ENCODE assay signal across 8 cellular contexts in genomic region chrX:132023896-132024386, GRCh38. TPM values are rescaled to one million over a fixed set of nuclear protein-coding genes. Genes with fewer than 3 reads are reported as not detected.
DNase-seq lines count a peak whose midpoint lies in the region; ATAC-seq, FAIRE-seq and TF ChIP-seq lines count a peak whose summit lies in the region.

No MANE protein-coding gene starts in this region.

- peak overlapping the region; percentile 82 to 98 (median 93) for H3K4me3 Mint-ChIP-seq in brain

- DNase-seq in A549 (ENCODE audit: low read depth in 1 of 2, low spot score in 1 of 2) (peak; percentile 2 to 12), T-helper 2 cell (peak in 4 of 5 experiments; percentile 11 to 74 (median 36)), left colon (peak in 1 of 2 donors; percentile 30), A172 (ENCODE audit: low spot score) (no peak)
- DNase-seq in stimulated activated CD4-positive, alpha-beta T cell treated with anti-CD3 and anti-CD28 coated beads, Interleukin-4, amount 100 ng/mL, for 48 hours (ENCODE audit: low read depth in 2 of 2): peak; percentile 42 to 50

- intact Hi-C loops in left colon (cut with DNase I, micrococcal nuclease): no loop called here

- no peaks in the 10 kb centered on the region for H3K36me3 Mint-ChIP-seq in brain

- H3K4me1 ChIP-seq in A549: peaks cover 6% of the 10 kb centered on the region; the same call in 1 of the 3 replicates

- no peak for TF ChIP-seq RAD21 in A549 (conservative IDR thresholded peaks at IDR 0.05 in 1 of 2, IDR thresholded peaks at IDR 0.05 in 1 of 2)

- no peaks in the 10 kb centered on the region for H3K9me3 ChIP-seq in A549

- H3K9me3 Mint-ChIP-seq in brain: no peaks in the 10 kb centered on the region

- 15% methylated on average over 16 of the region's 16 CpGs for WGBS in A549 (ENCODE audit: missing lambda C conversion rate)

- H3K27ac Mint-ChIP-seq in brain: peak overlapping the region in 4 of 5 experiments; percentile 80 to 95 (median 84)

- peak overlapping the region; percentile 64 to 82 for H3K27ac ChIP-seq in A549

- H3K4me3 ChIP-seq in A549: peak overlapping the region; percentile 55

- TF ChIP-seq EP300 in A549 (IDR thresholded peaks at IDR 0.05): no peak

- peaks cover 14% of the 10 kb centered on the region for H3K27me3 Mint-ChIP-seq in brain

- peaks cover 57% of the 10 kb centered on the region for H3K4me1 Mint-ChIP-seq in brain

- peak; percentile 19 to 41; a peak in 5 of 6 replicates for ATAC-seq in A549
- ATAC-seq in HG03196 (IDR thresholded peaks at IDR 0.05; ENCODE audit: unreplicated experiment): peak; percentile 50
- ATAC-seq in left colon: peak; percentile 36

- CTCF ChIA-PET in A549 (lab: Yijun Ruan, JAX): interaction anchor here (0.7 to 1.1 kb wide), 2 partner anchors 10 to 11 kb away, joined by 3 read pairs; no protein-coding TSS in a partner anchor

- POLR2A ChIA-PET in A549 (lab: Yijun Ruan, JAX): interaction anchor here (0.9 kb wide), 1 partner anchor 10 kb away, joined by 3 read pairs; no protein-coding TSS in a partner anchor

- TF ChIP-seq CTCF in A549 (IDR thresholded peaks at IDR 0.05) (no peak), brain (conservative IDR thresholded peaks at IDR 0.05) (no peak)

- peak overlapping the region; percentile 92 for H3K4me2 ChIP-seq in A549

- FAIRE-seq in A549 (lab: Jason Lieb, UNC): no peak

- TF ChIP-seq POLR2A in A549 (IDR thresholded peaks at IDR 0.05; ENCODE audit: low read length) (no peak), GM19099 (IDR thresholded peaks at IDR 0.05; ENCODE audit: extremely low read depth, insufficient read length, low read depth) (peak; percentile 43)

TF ChIP-seq in A549, 52 proteins besides CTCF, POLR2A, EP300 and RAD21:
- TF ChIP-seq JUN (IDR thresholded peaks at IDR 0.05) (no peak), CHD4 (IDR thresholded peaks at IDR 0.05; ENCODE audit: borderline replicate concordance) (no peak)
- TF ChIP-seq, protein P1, sequence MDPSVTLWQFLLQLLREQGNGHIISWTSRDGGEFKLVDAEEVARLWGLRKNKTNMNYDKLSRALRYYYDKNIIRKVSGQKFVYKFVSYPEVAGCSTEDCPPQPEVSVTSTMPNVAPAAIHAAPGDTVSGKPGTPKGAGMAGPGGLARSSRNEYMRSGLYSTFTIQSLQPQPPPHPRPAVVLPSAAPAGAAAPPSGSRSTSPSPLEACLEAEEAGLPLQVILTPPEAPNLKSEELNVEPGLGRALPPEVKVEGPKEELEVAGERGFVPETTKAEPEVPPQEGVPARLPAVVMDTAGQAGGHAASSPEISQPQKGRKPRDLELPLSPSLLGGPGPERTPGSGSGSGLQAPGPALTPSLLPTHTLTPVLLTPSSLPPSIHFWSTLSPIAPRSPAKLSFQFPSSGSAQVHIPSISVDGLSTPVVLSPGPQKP (IDR thresholded peaks at IDR 0.05; ENCODE audit: low read depth, low read length): no peak

RNA-seq across cellular contexts. Expression of gene STK26, which starts 0.8 kb away (rescaled TPM):
- 16.8 and 23.9 TPM in 2 replicates for polyA plus RNA-seq in A549 (2011; rRNA removed)
- polyA plus RNA-seq in A549 (2012; cell fraction: cytosol; rRNA removed): 3.1 and 3.6 TPM in 2 replicates
- polyA plus RNA-seq in A549 (2012; cell fraction: nucleus; rRNA removed): 1.9 and 3.0 TPM in 2 replicates
- 10.0 to 11.5 TPM (median 11.3 TPM) in 3 replicates for polyA plus RNA-seq in A549 (2017; fragmentation: RNase III; extraction: RNeasy Plus Mini Kit Qiagen cat#74134 plus additional on column Dnase treatment)
- polyA minus RNA-seq in A549 (2011; rRNA and poly(A)+ RNA removed): 3.4 and 4.2 TPM in 2 replicates
- 5.9 TPM for polyA plus RNA-seq in brain (ENCODE audit: insufficient read depth, low read depth, low replicate concordance)
- total RNA-seq in left colon: 10 to 100 TPM; 10.8 to 19.3 TPM
- total RNA-seq in A172 (2014; rRNA removed; shearing (Covaris generic)): 10.0 and 14.5 TPM in 2 replicates
